ENCODE assay signal across 8 cellular contexts in the genomic region with DNA sequence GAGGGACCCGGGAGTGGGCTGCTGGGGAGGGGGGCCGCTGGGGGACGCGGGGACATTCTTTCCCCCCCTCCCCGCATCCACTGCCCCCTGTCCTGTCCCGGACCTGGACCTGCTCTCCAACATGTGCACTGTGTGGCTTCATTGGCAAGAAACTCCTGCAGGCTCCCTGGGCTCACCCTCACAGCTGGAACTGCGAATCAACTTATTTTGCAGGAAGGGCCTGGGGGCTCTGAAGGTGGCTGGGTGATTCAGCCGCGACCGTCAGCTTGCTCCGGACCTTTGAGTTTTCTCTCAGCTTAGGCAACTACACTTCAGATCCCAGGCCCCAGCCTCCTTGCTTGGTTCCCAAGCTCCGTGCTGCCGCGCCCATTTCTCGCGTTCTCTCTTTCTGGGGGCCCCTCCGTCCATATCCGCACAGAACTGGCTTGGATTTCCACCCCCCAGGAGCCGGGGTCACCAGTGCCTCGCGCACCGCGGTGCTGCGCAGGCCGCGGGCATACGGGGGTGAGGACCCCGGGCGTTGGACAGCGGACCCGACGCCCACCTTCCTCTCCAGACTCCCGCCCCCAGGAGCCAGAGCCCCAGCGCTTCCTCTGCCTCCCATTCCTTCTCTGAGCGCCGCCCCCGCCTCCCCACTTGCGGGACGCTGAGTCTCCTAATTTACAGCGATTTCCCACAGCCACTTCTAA. TPM values are rescaled to one million over a fixed set of nuclear protein-coding genes. Genes with fewer than 3 reads are reported as not detected.
A peak's percentile ranks its signal among the peaks of the same experiment; 100 is the strongest.
DNase-seq lines count a peak whose midpoint lies in the region; ATAC-seq, FAIRE-seq and TF ChIP-seq lines count a peak whose summit lies in the region.

No MANE protein-coding gene starts in this region.

- no peaks in the 10 kb centered on the region for H3K36me3 Mint-ChIP-seq in T-cell

- H3K4me2 ChIP-seq in GM23248 (ENCODE audit: unreplicated experiment), result peak overlapping the region; percentile 86

- no peak for FAIRE-seq in pancreas (lab: Jason Lieb, UNC)

- H4K20me1 ChIP-seq in GM23248 (ENCODE audit: insufficient read depth), result no peaks in the 10 kb centered on the region; the same call in 1 of the 2 replicates

- no peaks in the 10 kb centered on the region for H3K9me3 Mint-ChIP-seq in T-cell

- no peak for ATAC-seq in T-cell (replicated peaks in 1 of 4)
- peak; percentile 0 to 5 (median 2) for ATAC-seq in pancreas
- no peak for ATAC-seq in GM21526 (IDR thresholded peaks at IDR 0.05; ENCODE audit: low FRiP score, unreplicated experiment)
- ATAC-seq in GM18520 (IDR thresholded peaks at IDR 0.05; ENCODE audit: unreplicated experiment), result no peak
- ATAC-seq in HG03354 (IDR thresholded peaks at IDR 0.05; ENCODE audit: poor library complexity, severe bottlenecking, unreplicated experiment), result no peak

- in situ Hi-C loops in GM23248 (cut with MboI), result no loop called here

- H3K4me1 Mint-ChIP-seq in T-cell, result peaks cover 67 to 73% (median 67%) of the 10 kb centered on the region in 3 donors

- H3K9me3 ChIP-seq in GM23248 (ENCODE audit: low read depth) (no peaks in the 10 kb centered on the region), pancreas (no peaks in the 10 kb centered on the region)

- CTCF ChIA-PET in T-cell (lab: Charles Lee), result interaction anchor here in 1 of 2 donors (0.6 to 1.2 kb wide), 4 partner anchors 9 to 122 kb away, joined by 3 to 7 read pairs (median 4); no protein-coding TSS in a partner anchor

- H3K4me1 ChIP-seq in GM23248 (ENCODE audit: insufficient read depth) (peaks cover 15% of the 10 kb centered on the region), pancreas (peaks cover 30 to 54% (median 43%) of the 10 kb centered on the region in 3 donors)

- H3K9ac ChIP-seq in GM23248, result peak overlapping the region; percentile 92

- DNase-seq in GM23248 (peak; percentile 86), T-cell (peak in 2 of 34 experiments; percentile 16 to 22), fibroblast of pulmonary artery (ENCODE audit: low read depth) (peak; percentile 42), pancreas (peak in 2 of 6 donors; percentile 32 to 47), DMS114 treated with DMSO at 0.1 percent for 48 hours (lab: John Stamatoyannopoulos, UW; ENCODE audit: unreplicated experiment) (no peak)

- H3K4me3 Mint-ChIP-seq in T-cell, result peak overlapping the region; percentile 76 to 91 (median 83)

- no peaks in the 10 kb centered on the region for H3K9me2 ChIP-seq in GM23248 (ENCODE audit: insufficient read depth)

- POLR2A ChIA-PET in T-cell (lab: Charles Lee), result interaction anchor here (0.6 to 5.2 kb wide), 3 partner anchors 11 to 1374 kb away, joined by 3 to 98 read pairs (median 4); no protein-coding TSS in a partner anchor

- H3K36me3 ChIP-seq in GM23248 (ENCODE audit: low read depth) (no peaks in the 10 kb centered on the region), pancreas (no peaks in the 10 kb centered on the region)

- TF ChIP-seq CTCF in fibroblast of pulmonary artery (IDR thresholded peaks at IDR 0.05; ENCODE audit: low read length, missing control alignments) (no peak), pancreas (IDR thresholded peaks at IDR 0.05) (no peak)

- intact Hi-C loops in pancreas (cut with DNase I), result loop anchor here in 1 of 3 donors (5.0 kb wide), 1 partner anchor 125 kb away; no protein-coding TSS in a partner anchor

- H2AFZ ChIP-seq in GM23248, result peak overlapping the region; percentile 70

- peak overlapping the region; percentile 79 to 81 for H3K27ac Mint-ChIP-seq in T-cell

- 1 to 2% methylated on average over 31 to 39 of the region's 40 CpGs for WGBS in GM23248 (ENCODE audit: low coverage in 1 of 2, low lambda C conversion rate in 2 of 2, missing lambda C conversion rate in 2 of 2), 2 experiments
- WGBS in pancreas, 2 donors, result 31 to 32% methylated on average over 38 to 40 of the region's 40 CpGs

- H3F3A ChIP-seq in GM23248 (ENCODE audit: insufficient read depth), result peaks cover 23% of the 10 kb centered on the region

- H3K27me3 ChIP-seq in GM23248 (replicated peaks; ENCODE audit: insufficient read depth) (no peaks in the 10 kb centered on the region), pancreas (no peaks in the 10 kb centered on the region)

- H3K4me3 ChIP-seq in GM23248 (peak overlapping the region; percentile 96), fibroblast of pulmonary artery (replicated peaks; ENCODE audit: low read depth, low read length) (peak overlapping the region; percentile 73), pancreas (peak overlapping the region; percentile 43 to 97 (median 86))

- H3K79me2 ChIP-seq in GM23248 (ENCODE audit: insufficient read depth), result peaks cover 90% of the 10 kb centered on the region

- H3K27me3 Mint-ChIP-seq in T-cell, result no peaks in the 10 kb centered on the region

- H3K27ac ChIP-seq in GM23248 (peak overlapping the region; percentile 81), pancreas (peak overlapping the region; percentile 77 to 93 (median 87))

RNA-seq across cellular contexts. Expression of gene AHNAK, which starts 0.5 kb away (rescaled TPM):
- 548 and 557 TPM in 2 replicates for total RNA-seq in GM23248 (2014; rRNA removed; shearing (Covaris generic))
- polyA plus RNA-seq in GM23248 (2016; fragmentation: Nextera tagmentation; extraction: Ambion mirVana) (163 and 167 TPM in 2 replicates), pancreas (10 to 100 TPM; 18.7 to 32.5 TPM)
- total RNA-seq in T-cell (100 to 1,000 TPM; 267 to 636 (median 395) TPM), pancreas (100 to 1,000 TPM in 1 of 6 donors, 10 to 100 TPM in 5; 53.2 to 163 (median 77.2) TPM)

RNA-seq across cellular contexts. Expression of gene EEF1G, which starts 26.6 kb away (rescaled TPM):
- total RNA-seq in GM23248 (2014; rRNA removed; shearing (Covaris generic)), result 1,322 and 1,677 TPM in 2 replicates
- polyA plus RNA-seq in GM23248 (2016; fragmentation: Nextera tagmentation; extraction: Ambion mirVana) (533 and 544 TPM in 2 replicates), pancreas (100 to 1,000 TPM; 630 to 745 TPM)
- total RNA-seq in T-cell (1,000 to 10,000 TPM; 1,908 to 2,187 (median 2,119) TPM), pancreas (1,000 to 10,000 TPM in 4 of 6 donors, 100 to 1,000 TPM in 2; 723 to 1,171 (median 1,053) TPM)

RNA-seq across cellular contexts. Expression of gene TUT1, which starts 44.2 kb away (rescaled TPM):
- total RNA-seq in GM23248 (2014; rRNA removed; shearing (Covaris generic)), result 6.1 and 7.7 TPM in 2 replicates
- polyA plus RNA-seq in GM23248 (2016; fragmentation: Nextera tagmentation; extraction: Ambion mirVana) (11.1 and 12.1 TPM in 2 replicates), pancreas (10 to 100 TPM; 24.6 to 33.4 TPM)
- total RNA-seq in T-cell (10 to 100 TPM; 35.2 to 56.0 (median 42.9) TPM), pancreas (10 to 100 TPM; 12.0 to 20.3 (median 14.6) TPM)

RNA-seq across cellular contexts. Expression of gene MTA2, which starts 54.6 kb away (rescaled TPM):
- total RNA-seq in GM23248 (2014; rRNA removed; shearing (Covaris generic)), result 98.8 and 114 TPM in 2 replicates
- 26.3 and 28.9 TPM in 2 replicates for polyA plus RNA-seq in GM23248 (2016; fragmentation: Nextera tagmentation; extraction: Ambion mirVana)
- total RNA-seq in T-cell, result 100 to 1,000 TPM; 151 to 185 (median 184) TPM
- 10 to 100 TPM; 14.7 to 35.6 (median 23.0) TPM for total RNA-seq in pancreas
- polyA plus RNA-seq in pancreas, result 10 to 100 TPM; 28.7 to 42.3 TPM

Comparison
In these comparisons a context has a peak if more than half of its experiments do, and no peak if none do; other contexts are left out.
1. ATAC-seq: peak in pancreas (4 of 4); none in T-cell (0 of 4), GM21526 (single experiment), GM18520 (single experiment) and HG03354 (single experiment).
2. Peak in every context shown above with its lines, with median percentiles within 50 percentile points of each other: H3K4me3 ChIP-seq.